Comparison of ENCODE assay signal across 31 cellular contexts in the genomic region with DNA sequence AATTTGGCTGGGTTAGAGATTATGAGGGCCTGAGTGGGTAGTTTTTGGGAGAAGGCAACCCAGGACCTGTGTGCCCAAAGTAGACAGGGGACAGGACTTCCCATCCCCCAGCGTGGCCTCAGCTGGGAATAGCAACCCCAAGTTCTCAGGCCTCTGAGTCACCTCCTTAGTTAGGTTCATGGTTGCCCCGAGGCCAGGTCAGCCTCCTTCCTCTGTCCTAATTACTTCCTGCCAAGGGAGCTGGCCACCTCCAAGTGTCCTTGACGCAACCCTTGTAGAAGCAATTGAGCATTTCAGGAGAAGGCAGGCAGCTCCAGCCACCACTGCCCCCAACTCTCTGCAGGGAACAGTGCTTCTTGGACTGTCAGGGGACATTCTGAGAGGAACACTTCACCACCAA. TPM values are rescaled to one million over a fixed set of nuclear protein-coding genes. Genes with fewer than 3 reads are reported as not detected.
DNase-seq lines count a peak whose midpoint lies in the region; ATAC-seq and TF ChIP-seq lines count a peak whose summit lies in the region.
"Had no signal": no experiment of that assay in that cellular context is flagged by ENCODE, and none has a peak within 500 bp of the region (broad histone marks: within the 10 kb centered on the region; RNA-seq: fewer than 3 reads in every experiment).

No MANE protein-coding gene starts in this region.

- ATAC-seq in stimulated activated naive CD8-positive, alpha-beta T cell treated with anti-CD3 and anti-CD28 coated beads, Interleukin-15, Interleukin-2, amounts not matched to agents 100 U/mL and 50 U/mL, for 24 hours: no peak
- ATAC-seq in RWPE2 (ENCODE audit: low read depth) (peak; percentile 42; the same call in 1 of the 3 replicates), HG03354 (IDR thresholded peaks at IDR 0.05; ENCODE audit: poor library complexity, severe bottlenecking, unreplicated experiment) (no peak)
- ATAC-seq: activated CD4-positive, CD25-positive, alpha-beta regulatory T cell treated with anti-CD3 and anti-CD28 coated beads, Interleukin-2, amount 50 U/mL, for 24 hours; activated naive CD8-positive, alpha-beta T cell treated with anti-CD3 and anti-CD28 coated beads, Interleukin-2, amount 50 U/mL, for 24 hours; activated T-cell treated with anti-CD3 and anti-CD28 coated beads, Interleukin-2, amount 50 U/mL, for 72 hours; GM12878; sciatic nerve; stimulated activated effector memory CD8-positive, alpha-beta T cell treated with anti-CD3 and anti-CD28 coated beads, Interleukin-12 subunit alpha, Interleukin-12 subunit beta, amount 100 ng/mL, for 72 hours had no signal

- H3K4me1 Mint-ChIP-seq in stimulated activated naive CD8-positive, alpha-beta T cell treated with anti-CD3 and anti-CD28 coated beads, Interleukin-15, Interleukin-2, amounts not matched to agents 100 ng/mL and 50 ng/mL, for 24 hours (ENCODE audit: low read depth): peaks cover 12% of the 10 kb centered on the region
- H3K4me1 Mint-ChIP-seq: H9; stimulated activated effector memory CD8-positive, alpha-beta T cell treated with anti-CD3 and anti-CD28 coated beads, Interleukin-12 subunit alpha, Interleukin-12 subunit beta, amount 100 ng/mL, for 72 hours had no signal

- H3K4me1 ChIP-seq in RWPE2 (ENCODE audit: insufficient read depth, poor library complexity, severe bottlenecking): peaks cover 11% of the 10 kb centered on the region

- no peak overlapping the region for H3K4me3 ChIP-seq in RWPE2 (ENCODE audit: severe bottlenecking)
- H3K4me3 ChIP-seq: cardiac muscle cell, GM12878, upper lobe of left lung had no signal

- no peak for TF ChIP-seq CTCF in RWPE2 (IDR thresholded peaks at IDR 0.05; ENCODE audit: poor library complexity, severe bottlenecking)

- no peaks in the 10 kb centered on the region for H3K9me3 ChIP-seq in RWPE2 (ENCODE audit: severe bottlenecking)
- H3K9me3 ChIP-seq: SK-N-SH, upper lobe of left lung had no signal

- H3K9me3 Mint-ChIP-seq in stimulated activated naive CD8-positive, alpha-beta T cell treated with anti-CD3 and anti-CD28 coated beads, Interleukin-15, Interleukin-2, amounts not matched to agents 100 ng/mL and 50 ng/mL, for 24 hours: no peaks in the 10 kb centered on the region
- H3K9me3 Mint-ChIP-seq: activated naive CD8-positive, alpha-beta T cell treated with anti-CD3 and anti-CD28 coated beads, Interleukin-2, amount 50 U/mL, for 24 hours; activated T-cell treated with anti-CD3 and anti-CD28 coated beads, Interleukin-2, amount 50 U/mL, for 72 hours; H9; immature natural killer cell; stimulated activated effector memory CD8-positive, alpha-beta T cell treated with anti-CD3 and anti-CD28 coated beads, Interleukin-12 subunit alpha, Interleukin-12 subunit beta, amount 100 ng/mL, for 72 hours; T-helper 1 cell treated with Interleukin-12 subunit alpha and Interleukin-12 subunit beta and Interleukin-4 antibody, amounts not matched to agents 30 μg/mL and 1 μg/mL, for 36 hours had no signal

- peaks cover 7% of the 10 kb centered on the region for H3K27me3 ChIP-seq in RWPE2 (ENCODE audit: insufficient read depth, poor library complexity, severe bottlenecking)

- no peaks in the 10 kb centered on the region for H3K36me3 Mint-ChIP-seq in stimulated activated naive CD8-positive, alpha-beta T cell treated with anti-CD3 and anti-CD28 coated beads, Interleukin-15, Interleukin-2, amounts not matched to agents 100 ng/mL and 50 ng/mL, for 24 hours (ENCODE audit: low read depth)
- H3K36me3 Mint-ChIP-seq: stimulated activated effector memory CD8-positive, alpha-beta T cell treated with anti-CD3 and anti-CD28 coated beads, Interleukin-12 subunit alpha, Interleukin-12 subunit beta, amount 100 ng/mL, for 72 hours had no signal

- DNase-seq in stimulated activated naive CD8-positive, alpha-beta T cell treated with anti-CD3 and anti-CD28 coated beads, Interleukin-15, Interleukin-2, amounts not matched to agents 100 U/mL and 50 U/mL, for 24 hours: no peak
- DNase-seq in RWPE2 (ENCODE audit: low spot score) (no peak), myocyte (ENCODE audit: low read depth) (peak; percentile 43), NCI-H524 (lab: John Stamatoyannopoulos, UW) (no peak), cerebellar nuclear complex (lab: John Stamatoyannopoulos, UW) (no peak), NCI-H1417 (lab: John Stamatoyannopoulos, UW) (no peak)
- DNase-seq: activated CD4-positive, alpha-beta T cell treated with anti-CD3 and anti-CD28 coated beads, Interleukin-2, amount 50 U/mL, for 48 hours; activated naive CD8-positive, alpha-beta T cell treated with anti-CD3 and anti-CD28 coated beads, Interleukin-2, amount 50 U/mL, for 24 hours; activated T-cell treated with anti-CD3 and anti-CD28 coated beads, Interleukin-2, amount 50 U/mL, for 72 hours; cortex of kidney; effector memory CD4-positive, alpha-beta T cell; H9; immature natural killer cell; NCI-H1105; NCI-H187 treated with DMSO at 0.1 percent for 48 hours; NCI-H2171; NCI-H510A; SK-N-SH; stimulated activated CD4-positive, alpha-beta T cell treated with anti-CD3 and anti-CD28 coated beads, Interleukin-4, amount 100 ng/mL, for 4 hours had no signal

- no peak overlapping the region for H3K4me3 Mint-ChIP-seq in stimulated activated naive CD8-positive, alpha-beta T cell treated with anti-CD3 and anti-CD28 coated beads, Interleukin-15, Interleukin-2, amounts not matched to agents 100 ng/mL and 50 ng/mL, for 24 hours
- H3K4me3 Mint-ChIP-seq: activated naive CD8-positive, alpha-beta T cell treated with anti-CD3 and anti-CD28 coated beads, Interleukin-2, amount 50 U/mL, for 24 hours; activated T-cell treated with anti-CD3 and anti-CD28 coated beads, Interleukin-2, amount 50 U/mL, for 72 hours; H9; immature natural killer cell; stimulated activated effector memory CD8-positive, alpha-beta T cell treated with anti-CD3 and anti-CD28 coated beads, Interleukin-12 subunit alpha, Interleukin-12 subunit beta, amount 100 ng/mL, for 72 hours; T-helper 1 cell treated with Interleukin-12 subunit alpha and Interleukin-12 subunit beta and Interleukin-4 antibody, amounts not matched to agents 30 μg/mL and 1 μg/mL, for 36 hours had no signal

- peak overlapping the region; percentile 8 for H3K27ac ChIP-seq in RWPE2 (ENCODE audit: poor library complexity, severe bottlenecking)
- H3K27ac ChIP-seq: cardiac muscle cell, epithelial cell of prostate, neutrophil had no signal

- H3K36me3 ChIP-seq in RWPE2 (ENCODE audit: low read depth): no peaks in the 10 kb centered on the region
- H3K36me3 ChIP-seq: cardiac muscle cell, neutrophil, upper lobe of left lung had no signal

- peak overlapping the region; percentile 19 for H3K27ac Mint-ChIP-seq in stimulated activated naive CD8-positive, alpha-beta T cell treated with anti-CD3 and anti-CD28 coated beads, Interleukin-15, Interleukin-2, amounts not matched to agents 100 ng/mL and 50 ng/mL, for 24 hours
- H3K27ac Mint-ChIP-seq: activated naive CD8-positive, alpha-beta T cell treated with anti-CD3 and anti-CD28 coated beads, Interleukin-2, amount 50 U/mL, for 24 hours; activated T-cell treated with anti-CD3 and anti-CD28 coated beads, Interleukin-2, amount 50 U/mL, for 72 hours; H9; immature natural killer cell; stimulated activated effector memory CD8-positive, alpha-beta T cell treated with anti-CD3 and anti-CD28 coated beads, Interleukin-12 subunit alpha, Interleukin-12 subunit beta, amount 100 ng/mL, for 72 hours; T-helper 1 cell treated with Interleukin-12 subunit alpha and Interleukin-12 subunit beta and Interleukin-4 antibody, amounts not matched to agents 30 μg/mL and 1 μg/mL, for 36 hours had no signal

- peaks cover 12% of the 10 kb centered on the region for H3K27me3 Mint-ChIP-seq in stimulated activated naive CD8-positive, alpha-beta T cell treated with anti-CD3 and anti-CD28 coated beads, Interleukin-15, Interleukin-2, amounts not matched to agents 100 ng/mL and 50 ng/mL, for 24 hours

RNA-seq across cellular contexts. Expression of gene NT5C1A, which starts 5.0 kb away (rescaled TPM):
- 2.3 and 4.8 TPM in 2 replicates for total RNA-seq in myocyte
- polyA plus RNA-seq in myocyte (2012): 0.11 TPM
- total RNA-seq: cardiac muscle cell, glomerular endothelial cell, H9 had no signal
- polyA plus RNA-seq: immature natural killer cell had no signal

RNA-seq across cellular contexts. Expression of gene HPCAL4, which starts 14.3 kb away (rescaled TPM):
- 0.35 and 0.78 TPM in 2 replicates for total RNA-seq in myocyte
- polyA plus RNA-seq in myocyte (2012): 0.03 TPM
- total RNA-seq: glomerular endothelial cell, sciatic nerve had no signal

RNA-seq across cellular contexts. Expression of gene HEYL, which starts 37.5 kb away (rescaled TPM):
- 84.9 and 91.9 TPM in 2 replicates for total RNA-seq in myocyte
- 27.6 TPM for polyA plus RNA-seq in myocyte (2012)
- polyA plus RNA-seq: immature natural killer cell, SK-N-SH had no signal
